33 cellular contexts compared by ENCODE assay signal in the genomic region with DNA sequence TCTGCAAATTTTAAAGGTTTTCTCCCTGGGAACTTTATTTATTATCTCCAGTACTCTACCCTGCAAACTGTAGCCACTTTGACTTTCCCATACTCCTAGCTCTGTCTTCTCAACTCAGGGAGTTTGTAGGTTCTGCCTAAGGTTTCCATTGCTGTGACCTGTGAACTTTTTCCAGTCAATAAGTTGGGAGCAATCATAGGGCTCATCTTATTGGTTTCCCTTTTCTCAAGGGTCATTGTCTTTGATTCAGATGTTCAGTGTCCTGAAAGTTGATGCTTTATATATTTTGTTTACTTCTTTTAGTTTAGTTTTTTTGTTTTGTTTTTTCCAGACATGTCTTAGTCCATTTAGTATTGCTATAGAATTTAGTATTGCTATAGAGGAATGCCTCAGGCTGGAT.
"Had no signal": no experiment of that assay in that cellular context is flagged by ENCODE, and none has a peak within 500 bp of the region (broad histone marks: within the 10 kb centered on the region; RNA-seq: fewer than 3 reads in every experiment).

No MANE protein-coding gene starts in this region.

- H3K4me3 ChIP-seq: adrenal gland, ascending aorta, body of pancreas, breast epithelium, cardiac muscle cell had no signal

- H3K9me3 ChIP-seq: adrenal gland, ascending aorta, body of pancreas, breast epithelium had no signal

- H3K27ac ChIP-seq: adrenal gland, ascending aorta, body of pancreas, brain microvascular endothelial cell, breast epithelium, cardiac muscle cell had no signal

- ATAC-seq: activated naive CD4-positive, alpha-beta T cell treated with anti-CD3 and anti-CD28 coated beads, Interleukin-2, amount 50 U/mL, for 72 hours; activated naive CD8-positive, alpha-beta T cell treated with anti-CD3 and anti-CD28 coated beads, Interleukin-2, amount 50 U/mL, for 24 hours; activated T-cell treated with anti-CD3 and anti-CD28 coated beads, Interleukin-2, amount 50 U/mL, for 4 hours; activated T-cell treated with anti-CD3 and anti-CD28 coated beads, Interleukin-2, amount 50 U/mL, for 72 hours; activated T-helper 17 cell treated with anti-CD3 and anti-CD28 coated beads, Interleukin-2, amount 50 U/mL, for 72 hours; body of pancreas had no signal

- H3K36me3 ChIP-seq: adrenal gland, ascending aorta, brain microvascular endothelial cell, breast epithelium, cardiac muscle cell had no signal

- FAIRE-seq: bronchial epithelial cell had no signal

- DNase-seq: activated effector memory CD4-positive, alpha-beta T cell treated with anti-CD3 and anti-CD28 coated beads, Interleukin-2, amount 50 U/mL, for 16 hours; activated effector memory CD4-positive, alpha-beta T cell treated with Interleukin-2 at 50 U/mL for 16 hours; activated gamma-delta T cell; activated gamma-delta T cell treated with Interleukin-2 at 50 U/mL for 16 hours; activated naive CD4-positive, alpha-beta T cell; activated naive CD4-positive, alpha-beta T cell treated with anti-CD3 and anti-CD28 coated beads for 36 hours; activated naive CD4-positive, alpha-beta T cell treated with anti-CD3 and anti-CD28 coated beads, Interleukin-2, amount 10 ng/mL, durations not matched to agents 7 days and 5 days; activated naive CD4-positive, alpha-beta T cell treated with anti-CD3 and anti-CD28 coated beads, Interleukin-2, amount 50 U/mL, for 16 hours; activated naive CD4-positive, alpha-beta T cell treated with Interleukin-2 at 50 U/mL for 16 hours; activated naive CD8-positive, alpha-beta T cell treated with anti-CD3 and anti-CD28 coated beads for 36 hours; activated naive CD8-positive, alpha-beta T cell treated with anti-CD3 and anti-CD28 coated beads, Interleukin-2, amount 10 ng/mL, durations not matched to agents 7 days and 5 days; activated naive CD8-positive, alpha-beta T cell treated with anti-CD3 and anti-CD28 coated beads, Interleukin-2, amount 50 U/mL, for 24 hours; activated T-cell treated with anti-CD3 and anti-CD28 coated beads, Interleukin-2, amount 50 U/mL, for 1 hour; activated T-cell treated with anti-CD3 and anti-CD28 coated beads, Interleukin-2, amount 50 U/mL, for 24 hours; activated T-cell treated with anti-CD3 and anti-CD28 coated beads, Interleukin-2, amount 50 U/mL, for 4 hours; activated T-cell treated with anti-CD3 and anti-CD28 coated beads, Interleukin-2, amount 50 U/mL, for 48 hours; activated T-cell treated with anti-CD3 and anti-CD28 coated beads, Interleukin-2, amount 50 U/mL, for 72 hours; adrenal gland; amniotic stem cell; amygdala; anterior cingulate cortex; aorta; body of pancreas; brain microvascular endothelial cell; caudate nucleus; central memory CD4-positive, alpha-beta T cell; cerebellar nuclear complex had no signal

- H3K27me3 ChIP-seq: adrenal gland, ascending aorta, body of pancreas, brain microvascular endothelial cell, breast epithelium, cardiac muscle cell had no signal

- H3K4me1 ChIP-seq: adrenal gland, ascending aorta, body of pancreas, breast epithelium had no signal
